ENCODE assay signal across 21 cellular contexts in the genomic region with DNA sequence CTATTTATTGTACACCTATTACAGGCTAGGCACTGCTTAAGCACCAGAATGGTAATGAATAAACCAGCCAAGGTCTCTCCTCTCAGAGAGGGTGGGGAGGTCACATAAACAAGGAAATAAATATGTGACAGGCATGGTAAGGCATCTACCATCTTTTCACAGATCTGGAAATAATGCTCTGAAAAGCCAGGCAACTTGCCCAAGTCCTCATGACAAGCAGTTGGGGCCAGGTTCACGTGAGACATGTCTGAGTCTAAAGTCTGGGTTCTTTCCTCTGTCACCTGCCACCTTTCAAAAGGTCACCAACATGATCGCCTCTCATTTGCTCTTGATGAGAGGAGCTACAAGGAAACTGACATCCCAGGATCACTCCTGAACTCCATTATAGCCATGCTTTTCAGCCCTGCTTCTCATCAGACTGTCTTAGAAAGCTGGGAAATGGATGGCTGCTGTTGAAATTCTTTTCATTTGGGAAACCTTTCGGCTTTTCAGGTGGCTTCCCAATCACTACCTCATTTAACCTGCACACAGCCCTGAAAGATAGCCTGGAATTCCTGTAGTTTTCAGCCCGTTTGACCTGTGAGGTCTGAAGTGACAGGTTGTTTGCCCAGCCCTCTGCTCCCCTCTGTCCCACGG.
"Had no signal": no experiment of that assay in that cellular context is flagged by ENCODE, and none has a peak within 500 bp of the region (broad histone marks: within the 10 kb centered on the region; RNA-seq: fewer than 3 reads in every experiment).

No MANE protein-coding gene starts in this region.

- H3K27ac ChIP-seq: breast epithelium, left lung, pancreas, testis, uterus had no signal

- H3K4me3 ChIP-seq: breast epithelium, left lung, pancreas, smooth muscle cell, testis, uterus had no signal

- H3K9me3 ChIP-seq: breast epithelium, left lung, pancreas, testis, uterus had no signal

- H3K27me3 ChIP-seq: breast epithelium, left lung, pancreas, testis, uterus had no signal

- H3K4me1 ChIP-seq: breast epithelium, left lung, pancreas, testis, uterus had no signal

- DNase-seq: activated naive CD8-positive, alpha-beta T cell treated with anti-CD3 and anti-CD28 coated beads for 36 hours; activated T-cell treated with anti-CD3 and anti-CD28 coated beads, Interleukin-2, amount 50 U/mL, for 1 hour; effector CD4-positive, alpha-beta T cell; erythroblast; foreskin melanocyte; islet precursor cell; left lung; midbrain; nephron progenitor cell; pancreas; stimulated activated CD4-positive, alpha-beta T cell treated with anti-CD3 and anti-CD28 coated beads, Interleukin-4, amount 100 ng/mL, for 1 hour; stimulated activated naive CD4-positive, alpha-beta T cell; T-helper 9 cell; testis; uterus had no signal

- FAIRE-seq: astrocyte, endometrium, pancreas had no signal

- H3K4me2 ChIP-seq: smooth muscle cell had no signal

- ATAC-seq: left lung, sciatic nerve, WTC11 had no signal

- H3K36me3 ChIP-seq: breast epithelium, left lung, pancreas, uterus had no signal
